Comparison of ENCODE assay signal across 27 cellular contexts in genomic region chr7:25802473-25802872, GRCh38.
DNase-seq lines count a peak whose midpoint lies in the region; ATAC-seq, FAIRE-seq and TF ChIP-seq lines count a peak whose summit lies in the region.
"Had no signal": no experiment of that assay in that cellular context is flagged by ENCODE, and none has a peak within 500 bp of the region (broad histone marks: within the 10 kb centered on the region; RNA-seq: fewer than 3 reads in every experiment).

No MANE protein-coding gene starts in this region.

- H3K79me2 ChIP-seq in PC-9 (ENCODE audit: low read depth) = no peaks in the 10 kb centered on the region

- no peaks in the 10 kb centered on the region for H3K9me3 ChIP-seq in pancreas
- no peaks in the 10 kb centered on the region for H3K9me3 ChIP-seq in spleen
- H3K9me3 ChIP-seq in PC-9 (ENCODE audit: insufficient read depth, low read depth) = no peaks in the 10 kb centered on the region
- H3K9me3 ChIP-seq: esophagus squamous epithelium, left ventricle myocardium inferior had no signal

- no peak overlapping the region for H3K4me2 ChIP-seq in PC-9

- H3K27me3 ChIP-seq in pancreas (no peaks in the 10 kb centered on the region), spleen (replicated peaks in 1 of 7) (peaks cover 0 to 11% (median 0%) of the 10 kb centered on the region in 7 donors), PC-9 (ENCODE audit: insufficient read depth, low read depth) (peaks cover 51% of the 10 kb centered on the region), H7 (ENCODE audit: control insufficient read depth, insufficient read depth, low read length) (no peaks in the 10 kb centered on the region)
- H3K27me3 ChIP-seq: esophagus squamous epithelium had no signal

- CTCF ChIA-PET in PC-9 (lab: Charles Lee) = no interaction called here

- H3K27ac ChIP-seq in pancreas (no peak overlapping the region), spleen (no peak overlapping the region), PC-9 (no peak overlapping the region)
- H3K27ac ChIP-seq: left ventricle myocardium inferior had no signal

- H2AFZ ChIP-seq in PC-9 = no peak overlapping the region

- H3K9me2 ChIP-seq in PC-9 (ENCODE audit: insufficient read depth) = no peaks in the 10 kb centered on the region

- TF ChIP-seq POLR2A in spleen (IDR thresholded peaks at IDR 0.05) = no peak

- no peaks in the 10 kb centered on the region for H3F3A ChIP-seq in PC-9 (ENCODE audit: insufficient read depth, low read depth)

- H3K36me3 ChIP-seq in pancreas (no peaks in the 10 kb centered on the region), spleen (no peaks in the 10 kb centered on the region), PC-9 (ENCODE audit: low read depth) (no peaks in the 10 kb centered on the region), H7 (replicated peaks; ENCODE audit: control insufficient read depth, insufficient read depth, low read length) (no peaks in the 10 kb centered on the region)
- H3K36me3 ChIP-seq: esophagus squamous epithelium, left ventricle myocardium inferior had no signal

- H3K4me3 ChIP-seq in pancreas = no peak overlapping the region
- H3K4me3 ChIP-seq in spleen = no peak overlapping the region
- no peak overlapping the region for H3K4me3 ChIP-seq in PC-9
- H3K4me3 ChIP-seq in H7 (ENCODE audit: insufficient read depth, low read depth, low read length) = no peak overlapping the region
- H3K4me3 ChIP-seq: esophagus squamous epithelium, left ventricle myocardium inferior had no signal

- DNase-seq in pancreas = no peak
- no peak for DNase-seq in spleen
- no peak for DNase-seq in PC-9
- DNase-seq in H7 = no peak
- no peak for DNase-seq in H4 (ENCODE audit: low spot score)
- DNase-seq: activated CD8-positive, alpha-beta memory T cell treated with anti-CD3 and anti-CD28 coated beads, Interleukin-2, amount 50 U/mL, for 48 hours; activated naive CD4-positive, alpha-beta T cell; C1 segment of cervical spinal cord; Calu3; endodermal cell; esophagus squamous epithelium; HFFc6; hypothalamus; left ventricle myocardium inferior; NCI-H1048; NCI-H187 treated with DMSO at 0.1 percent for 48 hours; NCI-H2227 treated with DMSO at 0.1 percent for 48 hours; NCI-H774; retina; stimulated activated CD4-positive, alpha-beta T cell treated with anti-CD3 and anti-CD28 coated beads, Interleukin-2, amount 100 ng/mL, for 48 hours; stimulated activated naive B cell treated with anti-CD40 and anti-IgM and Interleukin-4, amounts not matched to agents 10 μg/mL and 1 μg/mL and 100 μg/mL, for 72 hours had no signal

- POLR2A ChIA-PET in PC-9 (lab: Charles Lee; ENCODE audit: unreplicated experiment) = no interaction called here

- H3K4me1 ChIP-seq in pancreas (no peaks in the 10 kb centered on the region), spleen (no peaks in the 10 kb centered on the region), PC-9 (replicated peaks; ENCODE audit: insufficient read depth) (no peaks in the 10 kb centered on the region)
- H3K4me1 ChIP-seq: left ventricle myocardium inferior had no signal

- intact Hi-C loops in pancreas (cut with DNase I) = no loop called here
- intact Hi-C loops in spleen (cut with DNase I; ENCODE audit: low total_unique reads) = no loop called here
- intact Hi-C loops in PC-9 (cut with micrococcal nuclease; ENCODE audit: unreplicated experiment) = no loop called here

- TF ChIP-seq CTCF in pancreas (IDR thresholded peaks at IDR 0.05) = no peak
- TF ChIP-seq CTCF in spleen (IDR thresholded peaks at IDR 0.05 in 8 of 11, conservative IDR thresholded peaks at IDR 0.05 in 3 of 11) = no peak
- no peak for TF ChIP-seq CTCF in PC-9 (conservative IDR thresholded peaks at IDR 0.05)

- ATAC-seq in GM18502 (IDR thresholded peaks at IDR 0.05; ENCODE audit: poor library complexity, unreplicated experiment) (peak; percentile 44), GM21717 (IDR thresholded peaks at IDR 0.05; ENCODE audit: unreplicated experiment) (peak; percentile 62), pancreas (no peak)
- ATAC-seq: HepG2, WTC11 had no signal

- peak; percentile 23 for FAIRE-seq in TTC549 (lab: Jason Lieb, UNC)
- FAIRE-seq in pancreas (lab: Jason Lieb, UNC) = peak; percentile 59
- FAIRE-seq: frontal cortex, HepG2 had no signal

- BruUV-seq in PC-9 (replicated peaks; lab: Mats Ljungman, UMichigan) = no TSS peak

- no peaks in the 10 kb centered on the region for H4K20me1 ChIP-seq in PC-9 (ENCODE audit: insufficient read depth)

Comparison
In these comparisons a context has a peak if more than half of its experiments do, and no peak if none do; other contexts are left out.
1. ATAC-seq: peak in GM18502 (single experiment) and GM21717 (single experiment); none in pancreas (0 of 4).